ENCODE assay signal across 13 cellular contexts in genomic region chr4:98510757-98511517, GRCh38.
DNase-seq lines count a peak whose midpoint lies in the region; ATAC-seq, FAIRE-seq and TF ChIP-seq lines count a peak whose summit lies in the region.
"Had no signal": no experiment of that assay in that cellular context is flagged by ENCODE, and none has a peak within 500 bp of the region (broad histone marks: within the 10 kb centered on the region; RNA-seq: fewer than 3 reads in every experiment).

No MANE protein-coding gene starts in this region.

- H3K4me3 ChIP-seq in upper lobe of left lung, result no peak overlapping the region
- H3K4me3 ChIP-seq: MG63, ovary, SJCRH30 had no signal

- H3K27ac ChIP-seq in upper lobe of left lung, result no peak overlapping the region
- H3K27ac ChIP-seq: SJCRH30 had no signal

- POLR2A ChIA-PET in activated CD4-positive, alpha-beta T cell treated with anti-CD3 and anti-CD28 coated beads, Interleukin-2, amount 10 ng/mL, durations not matched to agents 7 days and 5 days (lab: Charles Lee), result no interaction called here

- no peaks in the 10 kb centered on the region for H3K27me3 Mint-ChIP-seq in activated CD4-positive, alpha-beta T cell treated with anti-CD3 and anti-CD28 coated beads, Interleukin-2, amount 10 ng/mL, durations not matched to agents 7 days and 5 days

- CTCF ChIA-PET in activated CD4-positive, alpha-beta T cell treated with anti-CD3 and anti-CD28 coated beads, Interleukin-2, amount 10 ng/mL, durations not matched to agents 7 days and 5 days (lab: Charles Lee), result interaction anchor here (0.6 kb wide), 1 partner anchor 420 kb away, joined by 3 read pairs; no protein-coding TSS in a partner anchor

- no peaks in the 10 kb centered on the region for H3K9me3 ChIP-seq in upper lobe of left lung
- H3K9me3 ChIP-seq: BE2C, MG63, ovary, SJCRH30 had no signal

- H3K36me3 Mint-ChIP-seq in activated CD4-positive, alpha-beta T cell treated with anti-CD3 and anti-CD28 coated beads, Interleukin-2, amount 10 ng/mL, durations not matched to agents 7 days and 5 days (ENCODE audit: low read depth), result peaks cover 16% of the 10 kb centered on the region

- no peak for TF ChIP-seq EP300 in upper lobe of left lung (IDR thresholded peaks at IDR 0.05)

- TF ChIP-seq POLR2A in upper lobe of left lung (IDR thresholded peaks at IDR 0.05) (no peak), H54 (IDR thresholded peaks at IDR 0.05; ENCODE audit: low read depth, low read length) (no peak)

- H3K4me1 ChIP-seq in upper lobe of left lung, result peaks cover 0 to 11% (median 0%) of the 10 kb centered on the region in 4 donors

- FAIRE-seq in H54 (lab: Jason Lieb, UNC), result no peak

- no peaks in the 10 kb centered on the region for H3K9me3 Mint-ChIP-seq in activated CD4-positive, alpha-beta T cell treated with anti-CD3 and anti-CD28 coated beads, Interleukin-2, amount 10 ng/mL, durations not matched to agents 7 days and 5 days

- peak; percentile 76 for ATAC-seq in stimulated activated naive CD8-positive, alpha-beta T cell treated with anti-CD3 and anti-CD28 coated beads, Interleukin-15, Interleukin-2, amounts not matched to agents 100 U/mL and 50 U/mL, for 24 hours
- ATAC-seq in upper lobe of left lung (ENCODE audit: low FRiP score in 2 of 2), result no peak

- peaks cover 41% of the 10 kb centered on the region for H3K4me1 Mint-ChIP-seq in activated CD4-positive, alpha-beta T cell treated with anti-CD3 and anti-CD28 coated beads, Interleukin-2, amount 10 ng/mL, durations not matched to agents 7 days and 5 days

- no peak for TF ChIP-seq CTCF in upper lobe of left lung (IDR thresholded peaks at IDR 0.05)

- peak; percentile 24 for DNase-seq in activated CD4-positive, alpha-beta T cell treated with anti-CD3 and anti-CD28 coated beads, Interleukin-2, amount 10 ng/mL, durations not matched to agents 7 days and 5 days
- no peak for DNase-seq in activated CD4-positive, alpha-beta T cell treated with anti-CD3 and anti-CD28 coated beads, Interleukin-2, amount 50 U/mL, for 4 hours
- peak; percentile 68 for DNase-seq in SKM-1 treated with dmso at 0.1 percent for 144 hours (lab: John Stamatoyannopoulos, UW; ENCODE audit: unreplicated experiment)
- DNase-seq in dedifferentiated amniotic fluid mesenchymal stem cell (ENCODE audit: extremely low spot score), result peak; percentile 91
- peak; percentile 37 for DNase-seq in stimulated activated naive CD8-positive, alpha-beta T cell treated with anti-CD3 and anti-CD28 coated beads, Interleukin-15, Interleukin-2, amounts not matched to agents 100 U/mL and 50 U/mL, for 24 hours
- DNase-seq in GOT3 (lab: John Stamatoyannopoulos, UW), result no peak
- no peak for DNase-seq in upper lobe of left lung
- no peak for DNase-seq in H54 (ENCODE audit: insufficient read length, low spot score)
- DNase-seq: activated gamma-delta T cell treated with Interleukin-2 at 50 U/mL for 16 hours, BE2C, MG63, ovary had no signal

- H3K4me3 Mint-ChIP-seq in activated CD4-positive, alpha-beta T cell treated with anti-CD3 and anti-CD28 coated beads, Interleukin-2, amount 10 ng/mL, durations not matched to agents 7 days and 5 days, result no peak overlapping the region

- H3K27me3 ChIP-seq in upper lobe of left lung, result no peaks in the 10 kb centered on the region
- H3K27me3 ChIP-seq: BE2C, MG63, ovary, SJCRH30 had no signal

- H3K36me3 ChIP-seq in upper lobe of left lung, result no peaks in the 10 kb centered on the region
- H3K36me3 ChIP-seq: BE2C, ovary, SJCRH30 had no signal

- 61 to 62% methylated on average over 6 of the region's 6 CpGs for WGBS in upper lobe of left lung, 2 donors

- no peak overlapping the region for H3K27ac Mint-ChIP-seq in activated CD4-positive, alpha-beta T cell treated with anti-CD3 and anti-CD28 coated beads, Interleukin-2, amount 10 ng/mL, durations not matched to agents 7 days and 5 days

Comparison
In these comparisons a context has a peak if more than half of its experiments do, and no peak if none do; other contexts are left out.
1. DNase-seq: peak in activated CD4-positive, alpha-beta T cell treated with anti-CD3 and anti-CD28 coated beads, Interleukin-2, amount 10 ng/mL, durations not matched to agents 7 days and 5 days (single experiment), SKM-1 treated with dmso at 0.1 percent for 144 hours (single experiment), dedifferentiated amniotic fluid mesenchymal stem cell (single experiment) and stimulated activated naive CD8-positive, alpha-beta T cell treated with anti-CD3 and anti-CD28 coated beads, Interleukin-15, Interleukin-2, amounts not matched to agents 100 U/mL and 50 U/mL, for 24 hours (single experiment); none in activated CD4-positive, alpha-beta T cell treated with anti-CD3 and anti-CD28 coated beads, Interleukin-2, amount 50 U/mL, for 4 hours (0 of 2), GOT3 (single experiment), upper lobe of left lung (0 of 2) and H54 (single experiment).